In genomic region chr19:12801466-12802266, GRCh38 we compare ENCODE assay signal across 8 cellular contexts. TPM values are rescaled to one million over a fixed set of nuclear protein-coding genes. Genes with fewer than 3 reads are reported as not detected.
DNase-seq lines count a peak whose midpoint lies in the region; ATAC-seq and TF ChIP-seq lines count a peak whose summit lies in the region.

PRDX2 (minus strand) TSS chr19:12801800; CDS start chr19:12801261, 539 bp downstream.
THSD8 (plus strand) TSS chr19:12802069; CDS start chr19:12802072, 3 bp downstream.

- H3K36me3 ChIP-seq in BE2C (peaks cover 17% of the 10 kb centered on the region), HCT116 (ENCODE audit: control insufficient read depth in 1 of 2, insufficient read depth in 2 of 2, low read length in 2 of 2) (peaks cover 4 to 19% of the 10 kb centered on the region in 2 experiments; a peak in 3 of 4 replicates), ectodermal cell (ENCODE audit: control insufficient read depth, insufficient read depth, low read length) (peaks cover 13% of the 10 kb centered on the region)

- peak within 1 kb of the TSS; percentile 64 for H3K27ac Mint-ChIP-seq in activated CD4-positive, alpha-beta memory T cell treated with anti-CD3 and anti-CD28 coated beads, Interleukin-2, amount 10 ng/mL, durations not matched to agents 7 days and 5 days

- H3K9me3 Mint-ChIP-seq in activated CD4-positive, alpha-beta memory T cell treated with anti-CD3 and anti-CD28 coated beads, Interleukin-2, amount 10 ng/mL, durations not matched to agents 7 days and 5 days, result no peaks in the 10 kb centered on the region

- no peaks in the 10 kb centered on the region for H4K20me1 ChIP-seq in HCT116 (ENCODE audit: insufficient read depth)

- H3K36me3 Mint-ChIP-seq in activated CD4-positive, alpha-beta memory T cell treated with anti-CD3 and anti-CD28 coated beads, Interleukin-2, amount 10 ng/mL, durations not matched to agents 7 days and 5 days (ENCODE audit: low read depth), result peaks cover 23% of the 10 kb centered on the region

- TF ChIP-seq POLR2A in HCT116 (IDR thresholded peaks at IDR 0.05; ENCODE audit: borderline replicate concordance, extremely low read depth, insufficient read depth, insufficient read length), result peak; percentile 99
- no peak for TF ChIP-seq POLR2A in lower leg skin (IDR thresholded peaks at IDR 0.05)

- peak within 1 kb of the TSS; percentile 87 for H3K4me3 Mint-ChIP-seq in activated CD4-positive, alpha-beta memory T cell treated with anti-CD3 and anti-CD28 coated beads, Interleukin-2, amount 10 ng/mL, durations not matched to agents 7 days and 5 days

- POLR2A ChIA-PET in HCT116 (lab: Charles Lee), result interaction anchor here (0.7 to 2.3 kb wide), 5 partner anchors 9 to 121 kb away, joined by 3 to 19 read pairs (median 3); partner anchors contain the start of genes JUNB and RTBDN
- POLR2A ChIA-PET in activated CD4-positive, alpha-beta memory T cell treated with anti-CD3 and anti-CD28 coated beads, Interleukin-2, amount 10 ng/mL, durations not matched to agents 7 days and 5 days (lab: Charles Lee), result interaction anchor here (0.7 to 14.7 kb wide), 9 partner anchors 10 to 136 kb away, joined by 3 to 574 read pairs (median 4); partner anchors contain the start of genes GET3, HOOK2, JUNB and TRIR

- no peaks in the 10 kb centered on the region for H3K4me1 ChIP-seq in BE2C
- H3K4me1 ChIP-seq in HCT116 (ENCODE audit: control insufficient read depth in 1 of 2, insufficient read depth in 2 of 2, low read length in 2 of 2), result peaks cover 14 to 38% of the 10 kb centered on the region in 2 experiments; a peak in 3 of 4 replicates
- H3K4me1 ChIP-seq in ectodermal cell (ENCODE audit: control insufficient read depth, insufficient read depth, low read length), result peaks cover 16% of the 10 kb centered on the region

- H3K27me3 ChIP-seq in BE2C, result no peaks in the 10 kb centered on the region
- H3K27me3 ChIP-seq in HCT116 (ENCODE audit: insufficient read depth, low read length), result no peaks in the 10 kb centered on the region
- H3K27me3 ChIP-seq in ectodermal cell (ENCODE audit: control insufficient read depth, insufficient read depth, low read length, poor library complexity, severe bottlenecking), result peaks cover 9% of the 10 kb centered on the region

- H3K27ac ChIP-seq in HCT116 (ENCODE audit: low read depth, low read length) (peak within 1 kb of the TSS; percentile 86), ectodermal cell (ENCODE audit: insufficient read depth, low read depth, low read length, poor library complexity, severe bottlenecking) (peak within 1 kb of the TSS; percentile 46)

- intact Hi-C loops in HCT116 (cut with micrococcal nuclease) (loop anchor here (5.0 kb wide), 1 partner anchor 36 kb away; the partner anchor contains the start of gene MAST1), lower leg skin (cut with DNase I; ENCODE audit: low total_unique reads) (loop anchor here (5.0 kb wide), 1 partner anchor 34 kb away; no protein-coding TSS in a partner anchor)

- H3K9me3 ChIP-seq in BE2C, result no peaks in the 10 kb centered on the region
- no peaks in the 10 kb centered on the region for H3K9me3 ChIP-seq in HCT116 (ENCODE audit: control insufficient read depth in 1 of 2, insufficient read depth in 1 of 2, low read depth in 1 of 2, low read length in 2 of 2)
- H3K9me3 ChIP-seq in ectodermal cell (ENCODE audit: control insufficient read depth, low read length), result no peaks in the 10 kb centered on the region

- no peaks in the 10 kb centered on the region for H3K27me3 Mint-ChIP-seq in activated CD4-positive, alpha-beta memory T cell treated with anti-CD3 and anti-CD28 coated beads, Interleukin-2, amount 10 ng/mL, durations not matched to agents 7 days and 5 days

- peak within 1 kb of the TSS; percentile 100 for H3K4me2 ChIP-seq in HCT116 (ENCODE audit: low read length)

- RAD21 ChIA-PET in HCT116 (lab: Charles Lee; ENCODE audit: low non-redundant PET in 1 of 2, low total read pairs in 2 of 2, uncharacterized antibody in 2 of 2, unreplicated experiment in 2 of 2), result no interaction called here

- peaks cover 37% of the 10 kb centered on the region for H3K4me1 Mint-ChIP-seq in activated CD4-positive, alpha-beta memory T cell treated with anti-CD3 and anti-CD28 coated beads, Interleukin-2, amount 10 ng/mL, durations not matched to agents 7 days and 5 days

- H2AFZ ChIP-seq in HCT116 (ENCODE audit: low read depth, low read length, poor library complexity, severe bottlenecking), result peak within 1 kb of the TSS; percentile 61

- 0 to 1% methylated on average over 78 of the region's 78 CpGs for WGBS in ectodermal cell, 2 experiments
- 0 to 2% methylated on average over 27 to 38 of the region's 78 CpGs for whole genome bisulfite sequencing in lower leg skin, 2 donors

- H3K9ac ChIP-seq in HCT116 (ENCODE audit: low read length), result peak within 1 kb of the TSS; percentile 94

- H3K4me3 ChIP-seq in BE2C (ENCODE audit: low read depth, low read length) (peak within 1 kb of the TSS; percentile 96), HCT116 (replicated peaks in 1 of 2; ENCODE audit: low read depth in 1 of 2, low read length in 2 of 2) (peak within 1 kb of the TSS; percentile 93 to 97), ectodermal cell (ENCODE audit: insufficient read depth, low read depth, low read length) (peak within 1 kb of the TSS; percentile 93), lower leg skin (ENCODE audit: low read depth, poor library complexity, severe bottlenecking) (peak within 1 kb of the TSS; percentile 60)

- ATAC-seq in HCT116 (peak; percentile 69), HG02840 (IDR thresholded peaks at IDR 0.05; ENCODE audit: low FRiP score, unreplicated experiment) (no peak)

- TF ChIP-seq CTCF in BE2C (IDR thresholded peaks at IDR 0.05; ENCODE audit: low read depth, low read length) (no peak), HCT116 (IDR thresholded peaks at IDR 0.05 in 2 of 3, conservative IDR thresholded peaks at IDR 0.05 in 1 of 3; ENCODE audit: borderline replicate concordance in 1 of 3, insufficient read depth in 1 of 3, low read depth in 2 of 3, low read length in 2 of 3) (no peak), lower leg skin (IDR thresholded peaks at IDR 0.05) (peak in 1 of 3 donors; percentile 10)

- no TSS peak for BruUV-seq in HCT116 (replicated peaks; lab: Mats Ljungman, UMichigan)

- CTCF ChIA-PET in HCT116 (lab: Charles Lee), result interaction anchor here (1.1 to 1.6 kb wide), 3 partner anchors 27 to 41 kb away, joined by 3 to 4 read pairs (median 4); partner anchors contain the start of gene HOOK2
- CTCF ChIA-PET in activated CD4-positive, alpha-beta memory T cell treated with anti-CD3 and anti-CD28 coated beads, Interleukin-2, amount 10 ng/mL, durations not matched to agents 7 days and 5 days (lab: Charles Lee), result interaction anchor here (0.7 to 13.9 kb wide), 5 partner anchors 24 to 84 kb away, joined by 3 to 419 read pairs (median 4); no protein-coding TSS in a partner anchor

- H3K79me2 ChIP-seq in HCT116 (ENCODE audit: insufficient read depth, low read length), result peaks cover 26% of the 10 kb centered on the region

- no peak for TF ChIP-seq RAD21 in HCT116 (IDR thresholded peaks at IDR 0.05; ENCODE audit: low read depth)

- no peaks in the 10 kb centered on the region for H3K9me2 ChIP-seq in HCT116 (ENCODE audit: insufficient read depth)

- DNase-seq in BE2C (peak; percentile 86), HCT116 (ENCODE audit: low read depth, low spot score) (no peak), NCI-H524 treated with DMSO at 0.1 percent for 48 hours (lab: John Stamatoyannopoulos, UW) (peak; percentile 44), lower leg skin (ENCODE audit: low spot score in 2 of 2) (peak; percentile 43 to 95)
- peak; percentile 83 for DNase-seq in activated CD4-positive, alpha-beta memory T cell treated with anti-CD3 and anti-CD28 coated beads, Interleukin-2, amount 10 ng/mL, durations not matched to agents 7 days and 5 days
- peak; percentile 73 to 79 for DNase-seq in stimulated activated CD4-positive, alpha-beta T cell treated with anti-CD3 and anti-CD28 coated beads, Interleukin-4, amount 100 ng/mL, for 48 hours (ENCODE audit: low read depth in 2 of 2)

TF ChIP-seq in HCT116, 20 proteins besides CTCF, POLR2A, EP300 and RAD21 (continues in another document):
- TF ChIP-seq, protein P1, sequence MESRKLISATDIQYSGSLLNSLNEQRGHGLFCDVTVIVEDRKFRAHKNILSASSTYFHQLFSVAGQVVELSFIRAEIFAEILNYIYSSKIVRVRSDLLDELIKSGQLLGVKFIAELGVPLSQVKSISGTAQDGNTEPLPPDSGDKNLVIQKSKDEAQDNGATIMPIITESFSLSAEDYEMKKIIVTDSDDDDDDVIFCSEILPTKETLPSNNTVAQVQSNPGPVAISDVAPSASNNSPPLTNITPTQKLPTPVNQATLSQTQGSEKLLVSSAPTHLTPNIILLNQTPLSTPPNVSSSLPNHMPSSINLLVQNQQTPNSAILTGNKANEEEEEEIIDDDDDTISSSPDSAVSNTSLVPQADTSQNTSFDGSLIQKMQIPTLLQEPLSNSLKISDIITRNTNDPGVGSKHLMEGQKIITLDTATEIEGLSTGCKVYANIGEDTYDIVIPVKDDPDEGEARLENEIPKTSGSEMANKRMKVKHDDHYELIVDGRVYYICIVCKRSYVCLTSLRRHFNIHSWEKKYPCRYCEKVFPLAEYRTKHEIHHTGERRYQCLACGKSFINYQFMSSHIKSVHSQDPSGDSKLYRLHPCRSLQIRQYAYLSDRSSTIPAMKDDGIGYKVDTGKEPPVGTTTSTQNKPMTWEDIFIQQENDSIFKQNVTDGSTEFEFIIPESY (IDR thresholded peaks at IDR 0.05; ENCODE audit: extremely low read depth, insufficient replicate concordance, low read length), result no peak
- TF ChIP-seq CBX3 (IDR thresholded peaks at IDR 0.05; ENCODE audit: low read depth), result peak; percentile 92; the same call in 1 of the 2 replicates
- no peak for TF ChIP-seq CEBPB (IDR thresholded peaks at IDR 0.05; ENCODE audit: low read depth)
- peak; percentile 77 for TF ChIP-seq EGR1 (IDR thresholded peaks at IDR 0.05; ENCODE audit: low read depth)

RNA-seq across cellular contexts. Expression of gene PRDX2, which starts in this region (rescaled TPM):
- polyA plus RNA-seq in BE2C (2012; ENCODE audit: insufficient read depth, insufficient read length, low read depth), result 872 TPM
- total RNA-seq in HCT116 (2021; ENCODE audit: unreplicated experiment) (387 TPM), lower leg skin (100 to 1,000 TPM; 266 to 459 (median 327) TPM)
- 529 and 594 TPM in 2 replicates for polyA plus RNA-seq in HCT116 (2012)
- 100 to 1,000 TPM; 234 to 240 TPM for total RNA-seq in activated CD4-positive, alpha-beta memory T cell treated with anti-CD3 and anti-CD28 coated beads, Interleukin-2, amount 10 ng/mL, durations not matched to agents 7 days and 5 days
- polyA plus RNA-seq in ectodermal cell (2013, experiment 1 of 4), result 529 TPM
- 504 TPM for polyA plus RNA-seq in ectodermal cell (2013, experiment 2 of 4)
- polyA plus RNA-seq in ectodermal cell (2013, experiment 3 of 4), result 435 TPM
- 470 TPM for polyA plus RNA-seq in ectodermal cell (2013, experiment 4 of 4)

RNA-seq across cellular contexts. Expression of gene THSD8, which starts in this region (rescaled TPM):
- polyA plus RNA-seq in BE2C (2012; ENCODE audit: insufficient read depth, insufficient read length, low read depth), result 12.4 TPM
- 33.3 TPM for total RNA-seq in HCT116 (2021; ENCODE audit: unreplicated experiment)
- 22.1 and 29.4 TPM in 2 replicates for polyA plus RNA-seq in HCT116 (2012)
- total RNA-seq in activated CD4-positive, alpha-beta memory T cell treated with anti-CD3 and anti-CD28 coated beads, Interleukin-2, amount 10 ng/mL, durations not matched to agents 7 days and 5 days, result 10 to 100 TPM; 19.2 to 25.5 TPM
- polyA plus RNA-seq in ectodermal cell (2013, experiment 1 of 4), result 31.0 TPM
- 34.3 TPM for polyA plus RNA-seq in ectodermal cell (2013, experiment 2 of 4)
- 16.1 TPM for polyA plus RNA-seq in ectodermal cell (2013, experiment 3 of 4)
- polyA plus RNA-seq in ectodermal cell (2013, experiment 4 of 4), result 19.4 TPM
- 1 to 10 TPM in 1 of 4 donors, not detected in 3; 1.6 TPM for total RNA-seq in lower leg skin

Comparison
In these comparisons a context has a peak if more than half of its experiments do, and no peak if none do; other contexts are left out.
1. RNA of gene THSD8 (total RNA-seq): 33.3 TPM in HCT116 (single experiment) and 19.2 to 25.5 TPM in activated CD4-positive, alpha-beta memory T cell treated with anti-CD3 and anti-CD28 coated beads, Interleukin-2, amount 10 ng/mL, durations not matched to agents 7 days and 5 days; 1.6 TPM in lower leg skin; every median in the first group is over 4 times any median in the second.
2. Peak in every context shown above with its lines, with median percentiles within 50 percentile points of each other: H3K4me3 ChIP-seq.